1 cellular context compared by ENCODE assay signal in genomic region chr11:61266602-61267001, GRCh38.
TF ChIP-seq lines count a peak whose summit lies in the region.

No MANE protein-coding gene starts in this region.

TF ChIP-seq in HCT116, 20 proteins besides CTCF, POLR2A, EP300 and RAD21 (continued from another document):
- TF ChIP-seq ZNF274 (IDR thresholded peaks at IDR 0.05; ENCODE audit: low read depth, low read length): no peak
- TF ChIP-seq ZFX (IDR thresholded peaks at IDR 0.05): no peak
- TF ChIP-seq ATF3 (IDR thresholded peaks at IDR 0.05): no peak
- no peak for TF ChIP-seq SIN3A (IDR thresholded peaks at IDR 0.05; ENCODE audit: low read depth)
- TF ChIP-seq MAX (IDR thresholded peaks at IDR 0.05): no peak
- TF ChIP-seq EGR1 (IDR thresholded peaks at IDR 0.05; ENCODE audit: low read depth): no peak
